17 cellular contexts compared by ENCODE assay signal in genomic region chr3:189712906-189713483, GRCh38.
DNase-seq lines count a peak whose midpoint lies in the region; ATAC-seq and TF ChIP-seq lines count a peak whose summit lies in the region.
"Had no signal": no experiment of that assay in that cellular context is flagged by ENCODE, and none has a peak within 500 bp of the region (broad histone marks: within the 10 kb centered on the region; RNA-seq: fewer than 3 reads in every experiment).

No MANE protein-coding gene starts in this region.

- H3K4me3 ChIP-seq in Panc1 (ENCODE audit: low read depth in 2 of 2, low read length in 2 of 2) (no peak overlapping the region), liver (ENCODE audit: low read depth in 1 of 3, low read length in 3 of 3) (no peak overlapping the region), vagina (no peak overlapping the region)
- H3K4me3 ChIP-seq: gastrocnemius medialis, psoas muscle had no signal

- H3K27me3 ChIP-seq in Panc1 (ENCODE audit: control insufficient read depth, insufficient read depth, low read length) (no peaks in the 10 kb centered on the region), liver (ENCODE audit: control insufficient read depth in 4 of 4, insufficient read depth in 4 of 4, low read length in 3 of 4) (no peaks in the 10 kb centered on the region), vagina (no peaks in the 10 kb centered on the region)
- H3K27me3 ChIP-seq: gastrocnemius medialis had no signal

- WGBS in liver, result 37% methylated on average over 2 of the region's 2 CpGs

- CTCF ChIA-PET in Panc1 (lab: Charles Lee), result no interaction called here

- BruUV-seq in Panc1 (replicated peaks; lab: Mats Ljungman, UMichigan), result no TSS peak

- H3K36me3 ChIP-seq in Panc1 (ENCODE audit: control insufficient read depth, insufficient read depth, low read length) (no peaks in the 10 kb centered on the region), liver (ENCODE audit: control insufficient read depth in 4 of 4, insufficient read depth in 3 of 4, low read depth in 1 of 4, low read length in 3 of 4) (no peaks in the 10 kb centered on the region), vagina (no peaks in the 10 kb centered on the region)
- H3K36me3 ChIP-seq: gastrocnemius medialis had no signal

- intact Hi-C loops in Panc1 (cut with micrococcal nuclease; ENCODE audit: unreplicated experiment) (no loop called here), vagina (cut with DNase I) (no loop called here)

- no peak overlapping the region for H3K9ac ChIP-seq in liver (ENCODE audit: low read depth in 1 of 2, low read length in 2 of 2)

- no peaks in the 10 kb centered on the region for H3K9me3 ChIP-seq in Panc1 (ENCODE audit: control insufficient read depth, insufficient read depth, low read depth, low read length)
- H3K9me3 ChIP-seq in liver (ENCODE audit: control insufficient read depth in 4 of 4, low read length in 3 of 4), result no peaks in the 10 kb centered on the region
- no peaks in the 10 kb centered on the region for H3K9me3 ChIP-seq in vagina
- H3K9me3 ChIP-seq: gastrocnemius medialis, psoas muscle had no signal

- POLR2A ChIA-PET in Panc1 (lab: Charles Lee), result interaction anchor here (0.6 kb wide), 1 partner anchor 299 kb away, joined by 3 read pairs; no protein-coding TSS in a partner anchor

- no peak overlapping the region for H3K27ac ChIP-seq in Panc1 (ENCODE audit: low read length)
- H3K27ac ChIP-seq in liver (ENCODE audit: low read depth in 1 of 2, low read length in 2 of 2), result peak overlapping the region in 1 of 2 donors; percentile 66
- H3K27ac ChIP-seq in vagina, result no peak overlapping the region
- H3K27ac ChIP-seq: gastrocnemius medialis had no signal

- H3K4me1 ChIP-seq in Panc1 (ENCODE audit: control insufficient read depth, insufficient read depth, low read length), result no peaks in the 10 kb centered on the region
- peaks cover 2 to 39% (median 24%) of the 10 kb centered on the region in 4 donors for H3K4me1 ChIP-seq in liver (ENCODE audit: control insufficient read depth in 4 of 4, insufficient read depth in 4 of 4, low read length in 3 of 4)
- H3K4me1 ChIP-seq in vagina, result peaks cover 15% of the 10 kb centered on the region

- no peak for TF ChIP-seq POLR2A in vagina (IDR thresholded peaks at IDR 0.05)

- TF ChIP-seq CTCF in Panc1 (IDR thresholded peaks at IDR 0.05) (no peak), liver (IDR thresholded peaks at IDR 0.05; ENCODE audit: low read depth, low read length, missing input control) (no peak), vagina (IDR thresholded peaks at IDR 0.05) (no peak)

- no peak for ATAC-seq in Panc1
- no peak for ATAC-seq in HG02938 (IDR thresholded peaks at IDR 0.05; ENCODE audit: unreplicated experiment)
- ATAC-seq: gastrocnemius medialis, psoas muscle had no signal

- peak in 1 of 2 donors; percentile 43 for TF ChIP-seq RAD21 in liver (IDR thresholded peaks at IDR 0.05)

- peak; percentile 24 for DNase-seq in EH (ENCODE audit: low read depth)
- DNase-seq in NCI-H146 (lab: John Stamatoyannopoulos, UW), result peak; percentile 99
- peak; percentile 57 for DNase-seq in Panc1 (ENCODE audit: low read depth, low spot score)
- DNase-seq in amniotic stem cell (lab: John Stamatoyannopoulos, UW), result no peak
- DNase-seq in vagina (ENCODE audit: extremely low spot score in 2 of 2), result no peak
- no peak for DNase-seq in NOMO-1 (lab: John Stamatoyannopoulos, UW; ENCODE audit: unreplicated experiment in 2 of 2)
- DNase-seq: AML-193, DMS 273 treated with DMSO at 0.1 percent for 48 hours, gastrocnemius medialis, immature natural killer cell, Karpas-422, NCI-H446, psoas muscle, RPMI8226, trophoblast cell had no signal

- in situ Hi-C loops in Panc1 (cut with HindIII; ENCODE audit: low pct_unique_long_range_greater_than_20kb, low sequenced_read_pairs), result no loop called here

TF ChIP-seq in liver, 16 proteins besides CTCF, POLR2A, EP300 and RAD21:
- TF ChIP-seq RXRA (IDR thresholded peaks at IDR 0.05) (peak in 1 of 2 donors; percentile 68), FOXA2 (IDR thresholded peaks at IDR 0.05) (peak; percentile 92), NR2F2 (IDR thresholded peaks at IDR 0.05) (no peak), ATF3 (IDR thresholded peaks at IDR 0.05) (no peak), EGR1 (IDR thresholded peaks at IDR 0.05; ENCODE audit: low read depth in 2 of 2) (no peak), ZBTB33 (IDR thresholded peaks at IDR 0.05) (peak; percentile 22), FOXA1 (IDR thresholded peaks at IDR 0.05) (peak; percentile 88), GABPA (IDR thresholded peaks at IDR 0.05 in 1 of 2, conservative IDR thresholded peaks at IDR 0.05 in 1 of 2) (no peak), JUND (IDR thresholded peaks at IDR 0.05) (peak in 1 of 2 donors; percentile 53), YY1 (IDR thresholded peaks at IDR 0.05) (no peak), HNF4A (conservative IDR thresholded peaks at IDR 0.05) (peak; percentile 47 to 72)
- TF ChIP-seq, protein P1, sequence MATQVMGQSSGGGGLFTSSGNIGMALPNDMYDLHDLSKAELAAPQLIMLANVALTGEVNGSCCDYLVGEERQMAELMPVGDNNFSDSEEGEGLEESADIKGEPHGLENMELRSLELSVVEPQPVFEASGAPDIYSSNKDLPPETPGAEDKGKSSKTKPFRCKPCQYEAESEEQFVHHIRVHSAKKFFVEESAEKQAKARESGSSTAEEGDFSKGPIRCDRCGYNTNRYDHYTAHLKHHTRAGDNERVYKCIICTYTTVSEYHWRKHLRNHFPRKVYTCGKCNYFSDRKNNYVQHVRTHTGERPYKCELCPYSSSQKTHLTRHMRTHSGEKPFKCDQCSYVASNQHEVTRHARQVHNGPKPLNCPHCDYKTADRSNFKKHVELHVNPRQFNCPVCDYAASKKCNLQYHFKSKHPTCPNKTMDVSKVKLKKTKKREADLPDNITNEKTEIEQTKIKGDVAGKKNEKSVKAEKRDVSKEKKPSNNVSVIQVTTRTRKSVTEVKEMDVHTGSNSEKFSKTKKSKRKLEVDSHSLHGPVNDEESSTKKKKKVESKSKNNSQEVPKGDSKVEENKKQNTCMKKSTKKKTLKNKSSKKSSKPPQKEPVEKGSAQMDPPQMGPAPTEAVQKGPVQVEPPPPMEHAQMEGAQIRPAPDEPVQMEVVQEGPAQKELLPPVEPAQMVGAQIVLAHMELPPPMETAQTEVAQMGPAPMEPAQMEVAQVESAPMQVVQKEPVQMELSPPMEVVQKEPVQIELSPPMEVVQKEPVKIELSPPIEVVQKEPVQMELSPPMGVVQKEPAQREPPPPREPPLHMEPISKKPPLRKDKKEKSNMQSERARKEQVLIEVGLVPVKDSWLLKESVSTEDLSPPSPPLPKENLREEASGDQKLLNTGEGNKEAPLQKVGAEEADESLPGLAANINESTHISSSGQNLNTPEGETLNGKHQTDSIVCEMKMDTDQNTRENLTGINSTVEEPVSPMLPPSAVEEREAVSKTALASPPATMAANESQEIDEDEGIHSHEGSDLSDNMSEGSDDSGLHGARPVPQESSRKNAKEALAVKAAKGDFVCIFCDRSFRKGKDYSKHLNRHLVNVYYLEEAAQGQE (IDR thresholded peaks at IDR 0.05), result no peak

Comparison
In these comparisons a context has a peak if more than half of its experiments do, and no peak if none do; other contexts are left out.
1. DNase-seq: peak in EH (single experiment), NCI-H146 (single experiment) and Panc1 (single experiment); none in amniotic stem cell (single experiment), vagina (0 of 2) and NOMO-1 (0 of 2).